Comparison of ENCODE assay signal across 16 cellular contexts in genomic region chr7:143929224-143929920, GRCh38. TPM values are rescaled to one million over a fixed set of nuclear protein-coding genes. Genes with fewer than 3 reads are reported as not detected.
DNase-seq lines count a peak whose midpoint lies in the region; ATAC-seq and TF ChIP-seq lines count a peak whose summit lies in the region.
"Had no signal": no experiment of that assay in that cellular context is flagged by ENCODE, and none has a peak within 500 bp of the region (broad histone marks: within the 10 kb centered on the region; RNA-seq: fewer than 3 reads in every experiment).

No MANE protein-coding gene starts in this region.

- H3K4me3 ChIP-seq in CD4-positive, CD25-positive, alpha-beta regulatory T cell (ENCODE audit: low read depth, low read length): no peak overlapping the region
- H3K4me3 ChIP-seq: gastroesophageal sphincter had no signal

- peaks cover 0 to 17% (median 11%) of the 10 kb centered on the region in 4 donors for H3K4me1 Mint-ChIP-seq in CD4-positive, CD25-positive, alpha-beta regulatory T cell
- H3K4me1 Mint-ChIP-seq: activated B cell treated with CpG ODN at 0.5 μM for 24 hours; activated naive CD4-positive, alpha-beta T cell treated with anti-CD3 and anti-CD28 coated beads, Interleukin-2, amount 50 U/mL, for 24 hours; neural crest cell had no signal

- H3K9me3 ChIP-seq in CD4-positive, CD25-positive, alpha-beta regulatory T cell (ENCODE audit: control insufficient read depth in 2 of 2, low read length in 2 of 2): peaks cover 0 to 3% of the 10 kb centered on the region in 2 experiments
- H3K9me3 ChIP-seq: gastroesophageal sphincter had no signal

- DNase-seq in CD4-positive, CD25-positive, alpha-beta regulatory T cell: peak in 1 of 3 donors; percentile 4
- DNase-seq in caudate nucleus (lab: John Stamatoyannopoulos, UW) (peak in 20 of 61 donors; percentile 1 to 88 (median 22)), erythroblast (lab: John Stamatoyannopoulos, UW) (no peak), NCI-H526 (lab: John Stamatoyannopoulos, UW) (no peak), GM19238 (ENCODE audit: insufficient read length, low spot score) (no peak), NCI-H1105 treated with DMSO at 0.1 percent for 48 hours (lab: John Stamatoyannopoulos, UW) (no peak)
- DNase-seq: activated B cell treated with CpG ODN at 0.5 μM for 24 hours, dermis blood vessel endothelial cell, NCI-H526 treated with DMSO at 0.1 percent for 48 hours, SIG-M5 had no signal

- H3K27ac ChIP-seq in CD4-positive, CD25-positive, alpha-beta regulatory T cell (ENCODE audit: insufficient read depth, low read length, poor library complexity, severe bottlenecking): no peak overlapping the region
- H3K27ac ChIP-seq in caudate nucleus (ENCODE audit: low read depth, low read length): peak overlapping the region; percentile 47
- H3K27ac ChIP-seq: C4-2B, gastroesophageal sphincter had no signal

- H3K36me3 Mint-ChIP-seq in CD4-positive, CD25-positive, alpha-beta regulatory T cell: no peaks in the 10 kb centered on the region
- H3K36me3 Mint-ChIP-seq: activated naive CD4-positive, alpha-beta T cell treated with anti-CD3 and anti-CD28 coated beads, Interleukin-2, amount 50 U/mL, for 24 hours had no signal

- peaks cover 8% of the 10 kb centered on the region for H3K27me3 ChIP-seq in CD4-positive, CD25-positive, alpha-beta regulatory T cell (ENCODE audit: control insufficient read depth, insufficient read depth, low read length)
- H3K27me3 ChIP-seq: gastroesophageal sphincter had no signal

- peaks cover 14% of the 10 kb centered on the region for H3K27me3 Mint-ChIP-seq in CD4-positive, CD25-positive, alpha-beta regulatory T cell
- H3K27me3 Mint-ChIP-seq: activated naive CD4-positive, alpha-beta T cell treated with anti-CD3 and anti-CD28 coated beads, Interleukin-2, amount 50 U/mL, for 24 hours had no signal

- H3K4me1 ChIP-seq in CD4-positive, CD25-positive, alpha-beta regulatory T cell (ENCODE audit: control insufficient read depth, insufficient read depth, low read length, poor library complexity, severe bottlenecking): no peaks in the 10 kb centered on the region
- H3K4me1 ChIP-seq: gastroesophageal sphincter had no signal

- H3K4me3 Mint-ChIP-seq in CD4-positive, CD25-positive, alpha-beta regulatory T cell: no peak overlapping the region
- H3K4me3 Mint-ChIP-seq: activated B cell treated with CpG ODN at 0.5 μM for 24 hours; activated naive CD4-positive, alpha-beta T cell treated with anti-CD3 and anti-CD28 coated beads, Interleukin-2, amount 50 U/mL, for 24 hours; neural crest cell had no signal

- TF ChIP-seq POLR2A in erythroblast (IDR thresholded peaks at IDR 0.05; ENCODE audit: low read length): no peak

- no peaks in the 10 kb centered on the region for H3K36me3 ChIP-seq in CD4-positive, CD25-positive, alpha-beta regulatory T cell (ENCODE audit: control insufficient read depth, insufficient read depth, low read length)
- H3K36me3 ChIP-seq: gastroesophageal sphincter had no signal

- peak; percentile 43 to 46 for ATAC-seq in CD4-positive, CD25-positive, alpha-beta regulatory T cell (ENCODE audit: low read depth in 2 of 2)
- ATAC-seq in GM18519 (IDR thresholded peaks at IDR 0.05; ENCODE audit: low FRiP score, unreplicated experiment) (peak; percentile 70), HG03378 (IDR thresholded peaks at IDR 0.05; ENCODE audit: unreplicated experiment) (peak; percentile 76)
- ATAC-seq: gastroesophageal sphincter had no signal

- peak overlapping the region in 1 of 3 donors; percentile 70 for H3K27ac Mint-ChIP-seq in CD4-positive, CD25-positive, alpha-beta regulatory T cell
- H3K27ac Mint-ChIP-seq: activated B cell treated with CpG ODN at 0.5 μM for 24 hours; activated naive CD4-positive, alpha-beta T cell treated with anti-CD3 and anti-CD28 coated beads, Interleukin-2, amount 50 U/mL, for 24 hours had no signal

- peaks cover 0 to 5% (median 2%) of the 10 kb centered on the region in 7 donors for H3K9me3 Mint-ChIP-seq in CD4-positive, CD25-positive, alpha-beta regulatory T cell
- H3K9me3 Mint-ChIP-seq: activated naive CD4-positive, alpha-beta T cell treated with anti-CD3 and anti-CD28 coated beads, Interleukin-2, amount 50 U/mL, for 24 hours had no signal

RNA-seq across cellular contexts. Expression of gene OR2F2, which starts 5.7 kb away (rescaled TPM):
- not detected for total RNA-seq in CD4-positive, CD25-positive, alpha-beta regulatory T cell
- not detected for polyA plus RNA-seq in CD4-positive, CD25-positive, alpha-beta regulatory T cell
- total RNA-seq: activated B cell treated with CpG ODN at 0.5 μM for 24 hours, dermis blood vessel endothelial cell, gastroesophageal sphincter, neural crest cell had no signal

RNA-seq across cellular contexts. Expression of gene OR2F1, which starts 25.3 kb away (rescaled TPM):
- total RNA-seq in CD4-positive, CD25-positive, alpha-beta regulatory T cell: not detected
- not detected for polyA plus RNA-seq in CD4-positive, CD25-positive, alpha-beta regulatory T cell
- total RNA-seq: activated B cell treated with CpG ODN at 0.5 μM for 24 hours, dermis blood vessel endothelial cell, gastroesophageal sphincter, neural crest cell had no signal

RNA-seq across cellular contexts. Expression of gene TCAF1, which starts 27.4 kb away (rescaled TPM):
- 9.6 TPM for total RNA-seq in CD4-positive, CD25-positive, alpha-beta regulatory T cell
- 10 to 100 TPM in 2 of 4 donors, 1 to 10 TPM in 2; 5.6 to 13.0 (median 9.3) TPM for polyA plus RNA-seq in CD4-positive, CD25-positive, alpha-beta regulatory T cell
